In genomic region chr11:92670293-92670890, GRCh38 we compare ENCODE assay signal across 1 cellular context.
TF ChIP-seq lines count a peak whose summit lies in the region.

No MANE protein-coding gene starts in this region.

TF ChIP-seq in GM23338, 12 proteins besides CTCF, POLR2A, EP300 and RAD21:
- no peak for TF ChIP-seq ZNF462 (CRISPR knock-in tag; IDR thresholded peaks at IDR 0.05)
- TF ChIP-seq STAT1 (IDR thresholded peaks at IDR 0.05; ENCODE audit: unreplicated experiment): no peak
- no peak for TF ChIP-seq POLR2AphosphoS5 (IDR thresholded peaks at IDR 0.05; ENCODE audit: low read depth)
- no peak for TF ChIP-seq ETS1 (IDR thresholded peaks at IDR 0.05)
- no peak for TF ChIP-seq EZH2phosphoT487 (IDR thresholded peaks at IDR 0.05; ENCODE audit: unreplicated experiment)
- TF ChIP-seq REST (IDR thresholded peaks at IDR 0.05; ENCODE audit: unreplicated experiment): no peak
- TF ChIP-seq JUNB (IDR thresholded peaks at IDR 0.05; ENCODE audit: unreplicated experiment): no peak
- TF ChIP-seq NANOG (IDR thresholded peaks at IDR 0.05; ENCODE audit: borderline replicate concordance): no peak
- no peak for TF ChIP-seq ZNF114 (CRISPR knock-in tag; IDR thresholded peaks at IDR 0.05)
- no peak for TF ChIP-seq ZNF331 (CRISPR knock-in tag; IDR thresholded peaks at IDR 0.05; ENCODE audit: low read depth)
- TF ChIP-seq CREB1 (CRISPR knock-in tag; IDR thresholded peaks at IDR 0.05; ENCODE audit: low read depth): no peak
- no peak for TF ChIP-seq EZH2 (IDR thresholded peaks at IDR 0.05; ENCODE audit: low read depth, unreplicated experiment)
TF ChIP-seq in GM23338: peak in this region for 0.
